In genomic region chr12:132828706-132829534, GRCh38 we compare ENCODE assay signal across 8 cellular contexts. TPM values are rescaled to one million over a fixed set of nuclear protein-coding genes. Genes with fewer than 3 reads are reported as not detected.
DNase-seq lines count a peak whose midpoint lies in the region; ATAC-seq and TF ChIP-seq lines count a peak whose summit lies in the region.

A gene with protein sequence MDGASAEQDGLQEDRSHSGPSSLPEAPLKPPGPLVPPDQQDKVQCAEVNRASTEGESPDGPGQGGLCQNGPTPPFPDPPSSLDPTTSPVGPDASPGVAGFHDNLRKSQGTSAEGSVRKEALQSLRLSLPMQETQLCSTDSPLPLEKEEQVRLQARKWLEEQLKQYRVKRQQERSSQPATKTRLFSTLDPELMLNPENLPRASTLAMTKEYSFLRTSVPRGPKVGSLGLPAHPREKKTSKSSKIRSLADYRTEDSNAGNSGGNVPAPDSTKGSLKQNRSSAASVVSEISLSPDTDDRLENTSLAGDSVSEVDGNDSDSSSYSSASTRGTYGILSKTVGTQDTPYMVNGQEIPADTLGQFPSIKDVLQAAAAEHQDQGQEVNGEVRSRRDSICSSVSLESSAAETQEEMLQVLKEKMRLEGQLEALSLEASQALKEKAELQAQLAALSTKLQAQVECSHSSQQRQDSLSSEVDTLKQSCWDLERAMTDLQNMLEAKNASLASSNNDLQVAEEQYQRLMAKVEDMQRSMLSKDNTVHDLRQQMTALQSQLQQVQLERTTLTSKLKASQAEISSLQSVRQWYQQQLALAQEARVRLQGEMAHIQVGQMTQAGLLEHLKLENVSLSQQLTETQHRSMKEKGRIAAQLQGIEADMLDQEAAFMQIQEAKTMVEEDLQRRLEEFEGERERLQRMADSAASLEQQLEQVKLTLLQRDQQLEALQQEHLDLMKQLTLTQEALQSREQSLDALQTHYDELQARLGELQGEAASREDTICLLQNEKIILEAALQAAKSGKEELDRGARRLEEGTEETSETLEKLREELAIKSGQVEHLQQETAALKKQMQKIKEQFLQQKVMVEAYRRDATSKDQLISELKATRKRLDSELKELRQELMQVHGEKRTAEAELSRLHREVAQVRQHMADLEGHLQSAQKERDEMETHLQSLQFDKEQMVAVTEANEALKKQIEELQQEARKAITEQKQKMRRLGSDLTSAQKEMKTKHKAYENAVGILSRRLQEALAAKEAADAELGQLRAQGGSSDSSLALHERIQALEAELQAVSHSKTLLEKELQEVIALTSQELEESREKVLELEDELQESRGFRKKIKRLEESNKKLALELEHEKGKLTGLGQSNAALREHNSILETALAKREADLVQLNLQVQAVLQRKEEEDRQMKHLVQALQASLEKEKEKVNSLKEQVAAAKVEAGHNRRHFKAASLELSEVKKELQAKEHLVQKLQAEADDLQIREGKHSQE (N-terminal part only) (minus strand): TSS chr12:132828869. CDS start chr12:132822128, 6,741 bp downstream.

- peaks cover 15% of the 10 kb centered on the region for H3F3A ChIP-seq in GM23248 (ENCODE audit: insufficient read depth)

- peak; percentile 95 for ATAC-seq in DND-41 (ENCODE audit: insufficient read depth, low read depth)
- ATAC-seq in naive B cell (ENCODE audit: low read depth in 2 of 2): peak; percentile 94 to 98
- peak; percentile 93 for ATAC-seq in stimulated activated effector memory CD8-positive, alpha-beta T cell treated with anti-CD3 and anti-CD28 coated beads, Interleukin-12 subunit alpha, Interleukin-12 subunit beta, amount 100 ng/mL, for 72 hours

- H3K9me3 ChIP-seq in DND-41 (ENCODE audit: insufficient read depth, low read length, severe bottlenecking) (peaks cover 4% of the 10 kb centered on the region), GM23248 (ENCODE audit: low read depth) (no peaks in the 10 kb centered on the region)

- DNase-seq in DND-41 (peak; percentile 92), GM23248 (peak; percentile 96), Kasumi-1 (lab: John Stamatoyannopoulos, UW) (peak; percentile 78 to 80), RKO (ENCODE audit: low spot score) (peak; percentile 92), activated T-helper 1 cell treated with Interleukin-2 at 50 U/mL for 16 hours (ENCODE audit: low read depth) (peak; percentile 94), fibroblast of gingiva (ENCODE audit: low read depth) (peak; percentile 94), naive B cell (peak; percentile 94)
- peak; percentile 90 to 94 for DNase-seq in stimulated activated effector memory CD8-positive, alpha-beta T cell treated with anti-CD3 and anti-CD28 coated beads, Interleukin-12 subunit alpha, Interleukin-12 subunit beta, amount 100 ng/mL, for 72 hours (ENCODE audit: low spot score in 2 of 2)

- H3K27me3 ChIP-seq in DND-41 (ENCODE audit: insufficient read depth, low read length, poor library complexity) (no peaks in the 10 kb centered on the region), GM23248 (replicated peaks; ENCODE audit: insufficient read depth) (no peaks in the 10 kb centered on the region)

- H3K27me3 Mint-ChIP-seq in naive B cell: no peaks in the 10 kb centered on the region

- peak within 1 kb of the TSS; percentile 100 for H3K27ac Mint-ChIP-seq in naive B cell
- H3K27ac Mint-ChIP-seq in stimulated activated effector memory CD8-positive, alpha-beta T cell treated with anti-CD3 and anti-CD28 coated beads, Interleukin-12 subunit alpha, Interleukin-12 subunit beta, amount 100 ng/mL, for 72 hours: peak within 1 kb of the TSS; percentile 100

- H3K4me2 ChIP-seq in DND-41 (ENCODE audit: insufficient read depth, low read length): peak within 1 kb of the TSS; percentile 84
- peak within 1 kb of the TSS; percentile 88 for H3K4me2 ChIP-seq in GM23248 (ENCODE audit: unreplicated experiment)

- H3K27ac ChIP-seq in DND-41 (ENCODE audit: low read length) (peak within 1 kb of the TSS; percentile 99), GM23248 (peak within 1 kb of the TSS; percentile 98)

- H3K9me3 Mint-ChIP-seq in naive B cell: no peaks in the 10 kb centered on the region
- no peaks in the 10 kb centered on the region for H3K9me3 Mint-ChIP-seq in stimulated activated effector memory CD8-positive, alpha-beta T cell treated with anti-CD3 and anti-CD28 coated beads, Interleukin-12 subunit alpha, Interleukin-12 subunit beta, amount 100 ng/mL, for 72 hours

- peaks cover 0 to 17% of the 10 kb centered on the region in 2 donors for H3K36me3 Mint-ChIP-seq in naive B cell
- H3K36me3 Mint-ChIP-seq in stimulated activated effector memory CD8-positive, alpha-beta T cell treated with anti-CD3 and anti-CD28 coated beads, Interleukin-12 subunit alpha, Interleukin-12 subunit beta, amount 100 ng/mL, for 72 hours: peaks cover 64% of the 10 kb centered on the region

- no peaks in the 10 kb centered on the region for H3K9me2 ChIP-seq in GM23248 (ENCODE audit: insufficient read depth)

- peaks cover 27% of the 10 kb centered on the region for H3K4me1 ChIP-seq in DND-41 (ENCODE audit: insufficient read depth, low read length)
- peaks cover 14% of the 10 kb centered on the region for H3K4me1 ChIP-seq in GM23248 (ENCODE audit: insufficient read depth)

- WGBS in GM23248 (ENCODE audit: low coverage in 1 of 2, low lambda C conversion rate in 2 of 2, missing lambda C conversion rate in 2 of 2), 2 experiments: 3% methylated on average over 65 to 69 of the region's 78 CpGs

- peaks cover 15% of the 10 kb centered on the region for H4K20me1 ChIP-seq in DND-41 (ENCODE audit: insufficient read depth, low read length)
- no peaks in the 10 kb centered on the region; the same call in 1 of the 2 replicates for H4K20me1 ChIP-seq in GM23248 (ENCODE audit: insufficient read depth)

- peaks cover 32 to 53% (median 41%) of the 10 kb centered on the region in 3 donors for H3K4me1 Mint-ChIP-seq in naive B cell
- peaks cover 49% of the 10 kb centered on the region for H3K4me1 Mint-ChIP-seq in stimulated activated effector memory CD8-positive, alpha-beta T cell treated with anti-CD3 and anti-CD28 coated beads, Interleukin-12 subunit alpha, Interleukin-12 subunit beta, amount 100 ng/mL, for 72 hours

- H3K4me3 Mint-ChIP-seq in naive B cell: peak within 1 kb of the TSS; percentile 94 to 99 (median 98)
- H3K4me3 Mint-ChIP-seq in stimulated activated effector memory CD8-positive, alpha-beta T cell treated with anti-CD3 and anti-CD28 coated beads, Interleukin-12 subunit alpha, Interleukin-12 subunit beta, amount 100 ng/mL, for 72 hours: peak within 1 kb of the TSS; percentile 92

- H3K9ac ChIP-seq in DND-41 (ENCODE audit: low read depth, low read length) (peak within 1 kb of the TSS; percentile 73), GM23248 (peak within 1 kb of the TSS; percentile 100)

- H3K36me3 ChIP-seq in DND-41 (ENCODE audit: insufficient read depth, low read length) (peaks cover 37% of the 10 kb centered on the region), GM23248 (ENCODE audit: low read depth) (peaks cover 26% of the 10 kb centered on the region; the same call in 1 of the 2 replicates)

- H3K4me3 ChIP-seq in DND-41 (ENCODE audit: low read depth in 1 of 2, low read length in 2 of 2) (peak within 1 kb of the TSS; percentile 81 to 93; a peak in 3 of 4 replicates), GM23248 (peak within 1 kb of the TSS; percentile 99)

- H2AFZ ChIP-seq in DND-41 (ENCODE audit: low read depth, low read length): peak within 1 kb of the TSS; percentile 97
- peak within 1 kb of the TSS; percentile 85 for H2AFZ ChIP-seq in GM23248

- H3K79me2 ChIP-seq in DND-41 (ENCODE audit: insufficient read depth, low read length) (peaks cover 46% of the 10 kb centered on the region), GM23248 (ENCODE audit: insufficient read depth) (peaks cover 45% of the 10 kb centered on the region)

- TF ChIP-seq CTCF in DND-41 (IDR thresholded peaks at IDR 0.05; ENCODE audit: borderline replicate concordance, extremely low read depth, low read length, poor library complexity, severe bottlenecking): no peak

- in situ Hi-C loops in GM23248 (cut with MboI): no loop called here

RNA-seq across cellular contexts. Expression of the gene that starts here (rescaled TPM):
- total RNA-seq in GM23248 (2014; rRNA removed; shearing (Covaris generic)): 80.3 and 118 TPM in 2 replicates
- 37.5 and 38.1 TPM in 2 replicates for polyA plus RNA-seq in GM23248 (2016; fragmentation: Nextera tagmentation; extraction: Ambion mirVana)
- 10 to 100 TPM in 1 of 6 donors, 1 to 10 TPM in 4, under 1 TPM in 1; 0.17 to 13.6 (median 4.8) TPM for polyA plus RNA-seq in naive B cell (ENCODE audit: low read depth in 6 of 6)

Comparison
In these comparisons a context has a peak if more than half of its experiments do, and no peak if none do; other contexts are left out.
1. Peak in every context shown above with its lines: DNase-seq, ATAC-seq, H3K4me3 ChIP-seq and H3K27ac ChIP-seq.